ENCODE assay signal across 26 cellular contexts in genomic region chr15:67592245-67592644, GRCh38. TPM values are rescaled to one million over a fixed set of nuclear protein-coding genes. Genes with fewer than 3 reads are reported as not detected.
DNase-seq lines count a peak whose midpoint lies in the region; ATAC-seq, FAIRE-seq and TF ChIP-seq lines count a peak whose summit lies in the region.
"Had no signal": no experiment of that assay in that cellular context is flagged by ENCODE, and none has a peak within 500 bp of the region (broad histone marks: within the 10 kb centered on the region; RNA-seq: fewer than 3 reads in every experiment).

No MANE protein-coding gene starts in this region.

- H3K27ac Mint-ChIP-seq in glutamatergic neuron (ENCODE audit: unreplicated experiment), result peak overlapping the region; percentile 82
- H3K27ac Mint-ChIP-seq: CD14-positive monocyte; CD4-positive, CD25-positive, alpha-beta regulatory T cell; CD8-positive, alpha-beta T cell had no signal

- TF ChIP-seq CTCF in A549 (IDR thresholded peaks at IDR 0.05), result no peak
- no peak for TF ChIP-seq CTCF in glutamatergic neuron (IDR thresholded peaks at IDR 0.05; ENCODE audit: partially characterized antibody, unreplicated experiment)

- FAIRE-seq in A549 (lab: Jason Lieb, UNC), result peak; percentile 78
- FAIRE-seq: D721Med, GM12878, GM12892, GM18507 had no signal

- H3K4me2 ChIP-seq in A549, result no peak overlapping the region
- H3K4me2 ChIP-seq: BLaER1 had no signal

- H3K4me1 ChIP-seq in A549, result no peaks in the 10 kb centered on the region
- H3K4me1 ChIP-seq: BE2C, BLaER1, Caco-2 had no signal

- TF ChIP-seq RAD21 in A549 (conservative IDR thresholded peaks at IDR 0.05 in 1 of 2, IDR thresholded peaks at IDR 0.05 in 1 of 2), result no peak

- CTCF ChIA-PET in A549 (lab: Yijun Ruan, JAX) (interaction anchor here (1.0 to 1.6 kb wide), 3 partner anchors 19 to 52 kb away, joined by 3 to 4 read pairs (median 3); no protein-coding TSS in a partner anchor), HEK293T (lab: Yijun Ruan, JAX) (no interaction called here)

- H3K9me3 ChIP-seq in A549, result no peaks in the 10 kb centered on the region
- H3K9me3 ChIP-seq: BE2C, BLaER1, Caco-2 had no signal

- TF ChIP-seq EP300 in A549 (IDR thresholded peaks at IDR 0.05), result no peak

- peaks cover 5% of the 10 kb centered on the region for H3K9me3 Mint-ChIP-seq in glutamatergic neuron (ENCODE audit: unreplicated experiment)
- H3K9me3 Mint-ChIP-seq: CD14-positive monocyte; CD4-positive, CD25-positive, alpha-beta regulatory T cell; CD8-positive, alpha-beta T cell had no signal

- TF ChIP-seq POLR2A in A549 (IDR thresholded peaks at IDR 0.05; ENCODE audit: low read length), result no peak

- no peak overlapping the region for H3K4me3 Mint-ChIP-seq in glutamatergic neuron (ENCODE audit: unreplicated experiment)
- H3K4me3 Mint-ChIP-seq: CD14-positive monocyte; CD4-positive, CD25-positive, alpha-beta regulatory T cell; CD8-positive, alpha-beta T cell had no signal

- H3K27ac ChIP-seq in A549, result no peak overlapping the region
- H3K27ac ChIP-seq: 22Rv1, BLaER1 had no signal

- DNase-seq in A549 (ENCODE audit: low read depth in 1 of 2, low spot score in 1 of 2) (no peak), HEK293T (ENCODE audit: extremely low spot score) (no peak), glutamatergic neuron (no peak), DMS 273 (lab: John Stamatoyannopoulos, UW; ENCODE audit: unreplicated experiment) (no peak)
- no peak for DNase-seq in activated naive CD4-positive, alpha-beta T cell (lab: John Stamatoyannopoulos, UW)
- DNase-seq: ACHN; BE2C; C1 segment of cervical spinal cord; Caco-2; Calu3; CD4-positive, CD25-positive, alpha-beta regulatory T cell; CD8-positive, alpha-beta T cell; DMS 273 treated with DMSO at 0.1 percent for 48 hours; DMS153; DMS53; DMS79; DND-41; EL; GDM1 had no signal

- no peak for ATAC-seq in A549
- ATAC-seq: CD8-positive, alpha-beta T cell; GM12878 had no signal

- H3K27me3 Mint-ChIP-seq in glutamatergic neuron (ENCODE audit: unreplicated experiment), result peaks cover 6% of the 10 kb centered on the region
- H3K27me3 Mint-ChIP-seq: CD4-positive, CD25-positive, alpha-beta regulatory T cell had no signal

- H3K36me3 Mint-ChIP-seq in glutamatergic neuron (ENCODE audit: unreplicated experiment), result peaks cover 6% of the 10 kb centered on the region

- H3K4me1 Mint-ChIP-seq in glutamatergic neuron (ENCODE audit: low read depth, unreplicated experiment), result peaks cover 41% of the 10 kb centered on the region
- H3K4me1 Mint-ChIP-seq: CD14-positive monocyte had no signal

- no peak overlapping the region for H3K4me3 ChIP-seq in A549
- H3K4me3 ChIP-seq: BLaER1, GM12878 had no signal

- POLR2A ChIA-PET in A549 (lab: Yijun Ruan, JAX), result interaction anchor here (0.6 kb wide), 2 partner anchors 41 to 169 kb away, joined by 3 read pairs; no protein-coding TSS in a partner anchor
- POLR2A ChIA-PET in HEK293T (lab: Yijun Ruan, JAX), result interaction anchor here (1.9 kb wide), 1 partner anchor 50 kb away, joined by 6 read pairs; the partner anchor contains the start of gene MAP2K5

TF ChIP-seq in A549, 52 proteins besides CTCF, POLR2A, EP300 and RAD21 (continues in another document):
- TF ChIP-seq RNF2 (IDR thresholded peaks at IDR 0.05; ENCODE audit: borderline replicate concordance, low read depth) (no peak), CHD4 (IDR thresholded peaks at IDR 0.05; ENCODE audit: borderline replicate concordance) (no peak), REST (IDR thresholded peaks at IDR 0.05) (no peak), PHF8 (IDR thresholded peaks at IDR 0.05; ENCODE audit: borderline replicate concordance, low read depth) (no peak), GATA3 (IDR thresholded peaks at IDR 0.05; ENCODE audit: borderline replicate concordance) (no peak), RARB (CRISPR knock-in tag; IDR thresholded peaks at IDR 0.05) (no peak), TP53 (CRISPR knock-in tag; IDR thresholded peaks at IDR 0.05) (no peak), MAX (IDR thresholded peaks at IDR 0.05) (no peak)

TF ChIP-seq in HEK293T, 16 proteins besides CTCF, POLR2A, EP300 and RAD21:
- TF ChIP-seq L3MBTL2 (conservative IDR thresholded peaks at IDR 0.05) (no peak), LEF1 (IDR thresholded peaks at IDR 0.05; ENCODE audit: borderline replicate concordance) (no peak), PKNOX1 (IDR thresholded peaks at IDR 0.05) (peak; percentile 36; the same call in 1 of the 2 replicates), NFRKB (IDR thresholded peaks at IDR 0.05) (no peak)

RNA-seq across cellular contexts. Expression of gene MAP2K5, which starts 49.7 kb away (rescaled TPM):
- 7.8 and 9.2 TPM in 2 replicates for polyA plus RNA-seq in A549 (2011; rRNA removed)
- 5.7 and 7.8 TPM in 2 replicates for polyA plus RNA-seq in A549 (2012; cell fraction: cytosol; rRNA removed)
- 7.8 and 8.1 TPM in 2 replicates for polyA plus RNA-seq in A549 (2012; cell fraction: nucleus; rRNA removed)
- 10.2 to 12.2 TPM (median 11.0 TPM) in 3 replicates for polyA plus RNA-seq in A549 (2017; fragmentation: RNase III; extraction: RNeasy Plus Mini Kit Qiagen cat#74134 plus additional on column Dnase treatment)
- 11.4 and 13.8 TPM in 2 replicates for polyA minus RNA-seq in A549 (2011; rRNA and poly(A)+ RNA removed)
- 29.0 TPM for total RNA-seq in glutamatergic neuron (ENCODE audit: unreplicated experiment)
